ENCODE assay signal across 8 cellular contexts in genomic region chr7:157009170-157009777, GRCh38. TPM values are rescaled to one million over a fixed set of nuclear protein-coding genes. Genes with fewer than 3 reads are reported as not detected.
DNase-seq lines count a peak whose midpoint lies in the region; ATAC-seq, FAIRE-seq and TF ChIP-seq lines count a peak whose summit lies in the region.

No MANE protein-coding gene starts in this region.

- peak overlapping the region; percentile 56 for H3K9ac ChIP-seq in HCT116 (ENCODE audit: low read length)

- in situ Hi-C loops in GM13977 (cut with MboI; ENCODE audit: low pct_unique_long_range_greater_than_20kb, low sequenced_read_pairs, unreplicated experiment) = loop anchor here (25.0 kb wide), 2 partner anchors 1222 to 1547 kb away; partner anchors contain the start of gene EN2

- H3K4me1 ChIP-seq in HCT116 (ENCODE audit: control insufficient read depth in 1 of 2, insufficient read depth in 2 of 2, low read length in 2 of 2) (peaks cover 14 to 28% of the 10 kb centered on the region in 2 experiments), SJCRH30 (peaks cover 3% of the 10 kb centered on the region), adrenal gland (replicated peaks in 1 of 2) (peaks cover 3 to 6% of the 10 kb centered on the region in 2 donors), tibial nerve (peaks cover 0 to 48% (median 4%) of the 10 kb centered on the region in 4 donors)

- intact Hi-C loops in HCT116 (cut with micrococcal nuclease) = no loop called here
- intact Hi-C loops in adrenal gland (cut with DNase I) = no loop called here

- ATAC-seq in HCT116 = no peak

- H3K27me3 ChIP-seq in HCT116 (ENCODE audit: insufficient read depth, low read length) (no peaks in the 10 kb centered on the region), SJCRH30 (peaks cover 22% of the 10 kb centered on the region), adrenal gland (peaks cover 87% of the 10 kb centered on the region), tibial nerve (peaks cover 2 to 91% of the 10 kb centered on the region in 2 donors)

- CTCF ChIA-PET in HCT116 (lab: Charles Lee) = no interaction called here

- RAD21 ChIA-PET in HCT116 (lab: Charles Lee; ENCODE audit: low non-redundant PET in 1 of 2, low total read pairs in 2 of 2, uncharacterized antibody in 2 of 2, unreplicated experiment in 2 of 2) = no interaction called here

- peak; percentile 57 for DNase-seq in GM13977 (ENCODE audit: low spot score)
- DNase-seq in HCT116 (ENCODE audit: low read depth, low spot score) = no peak
- DNase-seq in SJCRH30 = no peak
- DNase-seq in mucosa of gallbladder (ENCODE audit: low spot score) = peak; percentile 44
- DNase-seq in D721Med (ENCODE audit: insufficient read length, low spot score) = no peak
- no peak for DNase-seq in anterior cingulate cortex (lab: John Stamatoyannopoulos, UW)
- no peak for DNase-seq in adrenal gland
- no peak for DNase-seq in tibial nerve (ENCODE audit: low spot score in 2 of 2)

- POLR2A ChIA-PET in HCT116 (lab: Charles Lee) = interaction anchor here (0.5 kb wide), 1 partner anchor 29 kb away, joined by 7 read pairs; no protein-coding TSS in a partner anchor

- no peak for FAIRE-seq in D721Med (lab: Jason Lieb, UNC)

- peak overlapping the region; percentile 91 for H3K4me2 ChIP-seq in HCT116 (ENCODE audit: low read length)

- peaks cover 7% of the 10 kb centered on the region; the same call in 1 of the 2 replicates for H3K79me2 ChIP-seq in HCT116 (ENCODE audit: insufficient read depth, low read length)

- H3K9me3 ChIP-seq in HCT116 (ENCODE audit: control insufficient read depth in 1 of 2, insufficient read depth in 1 of 2, low read depth in 1 of 2, low read length in 2 of 2) = no peaks in the 10 kb centered on the region
- H3K9me3 ChIP-seq in SJCRH30 (replicated peaks) = 0 out of 2 replicates have a peak, but pooled peaks cover 2% of the 10 kb centered on the region
- H3K9me3 ChIP-seq in adrenal gland (replicated peaks in 1 of 3) = no peaks in the 10 kb centered on the region
- H3K9me3 ChIP-seq in tibial nerve = no peaks in the 10 kb centered on the region

- H3K27ac ChIP-seq in HCT116 (ENCODE audit: low read depth, low read length) (peak overlapping the region; percentile 40; the same call in 1 of the 2 replicates), SJCRH30 (no peak overlapping the region), adrenal gland (no peak overlapping the region), tibial nerve (peak overlapping the region in 1 of 4 donors; percentile 59)

- TF ChIP-seq CTCF in GM13977 (IDR thresholded peaks at IDR 0.05; ENCODE audit: extremely low read depth, insufficient read depth, missing control alignments) (no peak), HCT116 (IDR thresholded peaks at IDR 0.05 in 2 of 3, conservative IDR thresholded peaks at IDR 0.05 in 1 of 3; ENCODE audit: borderline replicate concordance in 1 of 3, insufficient read depth in 1 of 3, low read depth in 2 of 3, low read length in 2 of 3) (no peak), D721Med (IDR thresholded peaks at IDR 0.05; ENCODE audit: insufficient read depth, missing control alignments) (no peak), adrenal gland (IDR thresholded peaks at IDR 0.05) (no peak), tibial nerve (IDR thresholded peaks at IDR 0.05) (no peak)

- H2AFZ ChIP-seq in HCT116 (ENCODE audit: low read depth, low read length, poor library complexity, severe bottlenecking) = no peak overlapping the region

- no TSS peak for BruUV-seq in HCT116 (replicated peaks; lab: Mats Ljungman, UMichigan)

- H4K20me1 ChIP-seq in HCT116 (ENCODE audit: insufficient read depth) = no peaks in the 10 kb centered on the region

- H3K36me3 ChIP-seq in HCT116 (ENCODE audit: control insufficient read depth in 1 of 2, insufficient read depth in 2 of 2, low read length in 2 of 2) (no peaks in the 10 kb centered on the region; a peak in 1 of 4 replicates), SJCRH30 (no peaks in the 10 kb centered on the region), adrenal gland (replicated peaks in 1 of 2) (no peaks in the 10 kb centered on the region), tibial nerve (no peaks in the 10 kb centered on the region)

- H3K4me3 ChIP-seq in HCT116 (replicated peaks in 1 of 2; ENCODE audit: low read depth in 1 of 2, low read length in 2 of 2) (peak overlapping the region; percentile 53 to 68), SJCRH30 (peak overlapping the region; percentile 54), adrenal gland (no peak overlapping the region), tibial nerve (peak overlapping the region in 1 of 4 donors; percentile 21)

- TF ChIP-seq RAD21 in HCT116 (IDR thresholded peaks at IDR 0.05; ENCODE audit: low read depth) = no peak

- no peak for TF ChIP-seq POLR2A in HCT116 (IDR thresholded peaks at IDR 0.05; ENCODE audit: borderline replicate concordance, extremely low read depth, insufficient read depth, insufficient read length)
- no peak for TF ChIP-seq POLR2A in adrenal gland (IDR thresholded peaks at IDR 0.05)
- TF ChIP-seq POLR2A in tibial nerve (IDR thresholded peaks at IDR 0.05) = no peak

- no peaks in the 10 kb centered on the region for H3K9me2 ChIP-seq in HCT116 (ENCODE audit: insufficient read depth)

- TF ChIP-seq EP300 in tibial nerve (IDR thresholded peaks at IDR 0.05) = no peak

- WGBS in adrenal gland, 4 donors = 1 to 2% (median 2%) methylated on average over 11 to 49 of the region's 49 CpGs
- WGBS in tibial nerve, 2 donors = 1 to 2% methylated on average over 16 to 35 of the region's 49 CpGs

TF ChIP-seq in HCT116, 20 proteins besides CTCF, POLR2A, EP300 and RAD21:
- TF ChIP-seq ZFX (IDR thresholded peaks at IDR 0.05) (0 out of 2 replicates have a peak, but pooled peaks have one; percentile 12), TCF7L2 (IDR thresholded peaks at IDR 0.05; ENCODE audit: borderline replicate concordance, extremely low read depth, insufficient read depth, insufficient read length) (no peak)

RNA-seq across cellular contexts. Expression of gene MNX1, which starts 1.2 kb away (rescaled TPM):
- total RNA-seq in HCT116 (2021; ENCODE audit: unreplicated experiment) (7.7 TPM), mucosa of gallbladder (15.4 TPM), adrenal gland (under 1 TPM in 1 of 8 donors, not detected in 7; 0.11 TPM), tibial nerve (not detected)
- polyA plus RNA-seq in HCT116 (2012) = 2.7 and 3.5 TPM in 2 replicates
- 3.7 and 4.4 TPM in 2 replicates for total RNA-seq in SJCRH30 (2014; rRNA removed; shearing (Covaris generic))
- polyA plus RNA-seq in adrenal gland = not detected

RNA-seq across cellular contexts. Expression of gene NOM1, which starts 59.8 kb away (rescaled TPM):
- total RNA-seq in HCT116 (2021; ENCODE audit: unreplicated experiment) = 35.4 TPM
- polyA plus RNA-seq in HCT116 (2012) = 16.3 and 16.6 TPM in 2 replicates
- 25.4 and 29.9 TPM in 2 replicates for total RNA-seq in SJCRH30 (2014; rRNA removed; shearing (Covaris generic))
- 12.8 TPM for total RNA-seq in mucosa of gallbladder
- 10 to 100 TPM in 6 of 8 donors, 1 to 10 TPM in 2; 5.6 to 17.7 (median 15.7) TPM for total RNA-seq in adrenal gland
- polyA plus RNA-seq in adrenal gland = 10 to 100 TPM in 2 of 3 donors, 1 to 10 TPM in 1; 7.7 to 13.9 (median 12.0) TPM
- total RNA-seq in tibial nerve = 10 to 100 TPM; 23.3 to 41.5 (median 25.3) TPM

Comparison
In these comparisons a context has a peak if more than half of its experiments do, and no peak if none do; other contexts are left out.
1. DNase-seq: peak in GM13977 (single experiment) and mucosa of gallbladder (single experiment); none in HCT116 (single experiment), SJCRH30 (0 of 2), D721Med (single experiment), anterior cingulate cortex (0 of 58), adrenal gland (0 of 7) and tibial nerve (0 of 2).
2. H3K4me3 ChIP-seq: peak in HCT116 (2 of 2) and SJCRH30 (single experiment); none in adrenal gland (0 of 4).